Comparison of ENCODE assay signal across 8 cellular contexts in the genomic region with DNA sequence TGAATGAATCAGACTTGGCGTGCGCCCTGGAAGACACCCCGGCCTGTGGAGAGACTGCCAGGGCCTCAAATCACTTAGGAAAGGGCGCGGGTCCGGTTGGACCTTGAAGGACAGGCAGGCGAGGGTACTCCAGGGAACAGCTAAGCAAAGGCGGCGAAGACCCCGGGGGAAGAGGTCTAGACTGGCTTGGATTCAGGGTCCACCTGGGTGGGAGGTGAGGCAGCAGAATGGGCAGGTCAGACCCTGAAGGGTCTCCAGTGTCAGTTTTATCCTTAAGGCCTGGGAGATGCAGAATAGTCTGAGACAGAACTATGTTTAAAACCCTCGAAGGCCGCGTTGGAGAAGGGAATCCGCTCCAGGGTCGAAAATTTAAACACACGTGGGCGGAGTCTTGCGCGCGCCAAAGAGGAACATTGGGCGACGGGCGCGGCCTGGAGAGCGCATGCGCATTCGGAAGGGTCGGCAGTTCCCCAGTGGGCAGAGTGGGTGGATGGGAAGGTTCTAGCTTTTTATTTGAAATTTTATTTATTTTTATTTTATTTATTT. TPM values are rescaled to one million over a fixed set of nuclear protein-coding genes. Genes with fewer than 3 reads are reported as not detected.
A peak's percentile ranks its signal among the peaks of the same experiment; 100 is the strongest.
DNase-seq lines count a peak whose midpoint lies in the region; ATAC-seq lines count a peak whose summit lies in the region.

No MANE protein-coding gene starts in this region.

- ATAC-seq in HG03025 (IDR thresholded peaks at IDR 0.05; ENCODE audit: low FRiP score, unreplicated experiment) = peak; percentile 24
- peak; percentile 64 for ATAC-seq in left lobe of liver
- ATAC-seq in HG03139 (IDR thresholded peaks at IDR 0.05; ENCODE audit: unreplicated experiment) = no peak

- H3K36me3 Mint-ChIP-seq in activated CD4-positive, alpha-beta T cell treated with anti-CD3 and anti-CD28 coated beads, Interleukin-2, amount 10 ng/mL, durations not matched to agents 24 days and 14 days (ENCODE audit: low read depth) = peaks cover 51% of the 10 kb centered on the region

- peak overlapping the region; percentile 100 for H3K27ac Mint-ChIP-seq in activated CD4-positive, alpha-beta T cell treated with anti-CD3 and anti-CD28 coated beads, Interleukin-2, amount 10 ng/mL, durations not matched to agents 24 days and 14 days

- peak overlapping the region; percentile 94 for H3K4me3 Mint-ChIP-seq in activated CD4-positive, alpha-beta T cell treated with anti-CD3 and anti-CD28 coated beads, Interleukin-2, amount 10 ng/mL, durations not matched to agents 24 days and 14 days

- H3K4me1 Mint-ChIP-seq in activated CD4-positive, alpha-beta T cell treated with anti-CD3 and anti-CD28 coated beads, Interleukin-2, amount 10 ng/mL, durations not matched to agents 24 days and 14 days = peaks cover 63% of the 10 kb centered on the region

- H3K27me3 Mint-ChIP-seq in activated CD4-positive, alpha-beta T cell treated with anti-CD3 and anti-CD28 coated beads, Interleukin-2, amount 10 ng/mL, durations not matched to agents 24 days and 14 days = no peaks in the 10 kb centered on the region

- peaks cover 6% of the 10 kb centered on the region for H3K9me3 Mint-ChIP-seq in activated CD4-positive, alpha-beta T cell treated with anti-CD3 and anti-CD28 coated beads, Interleukin-2, amount 10 ng/mL, durations not matched to agents 24 days and 14 days

- peak; percentile 63 for DNase-seq in DMS114 treated with DMSO at 0.1 percent for 48 hours (lab: John Stamatoyannopoulos, UW; ENCODE audit: unreplicated experiment)
- DNase-seq in NCI-H510A treated with DMSO at 0.1 percent for 48 hours (lab: John Stamatoyannopoulos, UW) = peak; percentile 89
- DNase-seq in activated CD4-positive, alpha-beta T cell treated with anti-CD3 and anti-CD28 coated beads, Interleukin-2, amount 10 ng/mL, durations not matched to agents 24 days and 14 days = peak; percentile 95
- DNase-seq in dedifferentiated amniotic fluid mesenchymal stem cell (ENCODE audit: extremely low spot score) = peak; percentile 29
- peak; percentile 85 for DNase-seq in left lobe of liver (ENCODE audit: low spot score)
- DNase-seq in stimulated activated CD4-positive, alpha-beta T cell treated with anti-CD3 and anti-CD28 coated beads, Interleukin-4, amount 100 ng/mL, for 24 hours = peak; percentile 84

- intact Hi-C loops in activated CD4-positive, alpha-beta T cell treated with anti-CD3 and anti-CD28 coated beads, Interleukin-2, amount 10 ng/mL, durations not matched to agents 24 days and 14 days (cut with micrococcal nuclease) = loop anchor here (2.0 to 10.0 kb wide), 3 partner anchors 159 to 291 kb away; a partner anchor contains a TSS

RNA-seq across cellular contexts. Expression of a gene that starts 0.6 kb away (rescaled TPM):
- total RNA-seq in activated CD4-positive, alpha-beta T cell treated with anti-CD3 and anti-CD28 coated beads, Interleukin-2, amount 10 ng/mL, durations not matched to agents 24 days and 14 days = 83.9 and 86.6 TPM in 2 replicates
- total RNA-seq in left lobe of liver = 13.2 TPM

RNA-seq across cellular contexts. Expression of a gene that starts 25.4 kb away (rescaled TPM):
- 165 and 172 TPM in 2 replicates for total RNA-seq in activated CD4-positive, alpha-beta T cell treated with anti-CD3 and anti-CD28 coated beads, Interleukin-2, amount 10 ng/mL, durations not matched to agents 24 days and 14 days
- total RNA-seq in left lobe of liver = 0.43 TPM

RNA-seq across cellular contexts. Expression of a gene that starts 39.5 kb away (rescaled TPM):
- not detected in 2 replicates for total RNA-seq in activated CD4-positive, alpha-beta T cell treated with anti-CD3 and anti-CD28 coated beads, Interleukin-2, amount 10 ng/mL, durations not matched to agents 24 days and 14 days
- not detected for total RNA-seq in left lobe of liver

RNA-seq across cellular contexts. Expression of a gene that starts 46.9 kb away (rescaled TPM):
- 0.26 and 0.42 TPM in 2 replicates for total RNA-seq in activated CD4-positive, alpha-beta T cell treated with anti-CD3 and anti-CD28 coated beads, Interleukin-2, amount 10 ng/mL, durations not matched to agents 24 days and 14 days
- total RNA-seq in left lobe of liver = not detected

Comparison
In these comparisons a context has a peak if more than half of its experiments do, and no peak if none do; other contexts are left out.
1. DNase-seq: peak in every context shown above with its lines; median percentile 95 in activated CD4-positive, alpha-beta T cell treated with anti-CD3 and anti-CD28 coated beads, Interleukin-2, amount 10 ng/mL, durations not matched to agents 24 days and 14 days; 89 in NCI-H510A treated with DMSO at 0.1 percent for 48 hours; 85 in left lobe of liver; 84 in stimulated activated CD4-positive, alpha-beta T cell treated with anti-CD3 and anti-CD28 coated beads, Interleukin-4, amount 100 ng/mL, for 24 hours; 63 in DMS114 treated with DMSO at 0.1 percent for 48 hours; 29 in dedifferentiated amniotic fluid mesenchymal stem cell.
2. RNA of a gene that starts 25.4 kb away (total RNA-seq): 165 to 172 TPM in activated CD4-positive, alpha-beta T cell treated with anti-CD3 and anti-CD28 coated beads, Interleukin-2, amount 10 ng/mL, durations not matched to agents 24 days and 14 days; 0.43 TPM in left lobe of liver (single experiment); every median in the first group is over 100 times any median in the second.